In the genomic region with DNA sequence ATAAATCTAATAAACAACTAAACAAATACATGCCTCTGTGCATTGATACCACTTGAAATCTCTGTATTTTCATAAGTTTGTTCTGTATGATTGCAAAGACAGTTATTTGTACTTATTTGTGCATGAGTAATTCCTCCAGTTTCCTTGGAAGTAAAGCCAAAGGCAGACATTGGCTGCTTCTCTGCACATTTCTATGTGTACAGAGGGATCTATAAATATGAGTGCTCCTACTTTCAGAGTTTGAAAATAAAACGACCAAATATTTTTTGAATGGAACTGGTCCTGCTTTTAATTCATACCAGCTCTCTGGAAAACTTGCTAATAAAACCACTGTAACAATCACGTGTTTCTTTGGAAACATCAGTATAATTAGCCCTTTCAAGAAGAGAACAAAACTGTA, we compare ENCODE assay signal across 20 cellular contexts.
DNase-seq lines count a peak whose midpoint lies in the region; ATAC-seq, FAIRE-seq and TF ChIP-seq lines count a peak whose summit lies in the region.
"Had no signal": no experiment of that assay in that cellular context is flagged by ENCODE, and none has a peak within 500 bp of the region (broad histone marks: within the 10 kb centered on the region; RNA-seq: fewer than 3 reads in every experiment).

No MANE protein-coding gene starts in this region.

- no peaks in the 10 kb centered on the region for H3K79me2 ChIP-seq in SK-N-SH (ENCODE audit: insufficient read depth)

- FAIRE-seq in frontal cortex (lab: Jason Lieb, UNC), result no peak
- FAIRE-seq: A204.1, GM12892, GM18507, K562 had no signal

- H3K79me1 ChIP-seq in neuronal stem cell (ENCODE audit: low read depth, low read length), result no peaks in the 10 kb centered on the region

- no peak overlapping the region for H4K91ac ChIP-seq in neuronal stem cell (ENCODE audit: low read depth, low read length, poor library complexity)

- H3K9ac ChIP-seq in SK-N-SH (no peak overlapping the region), neuronal stem cell (ENCODE audit: low read depth, low read length, poor library complexity) (no peak overlapping the region)
- H3K9ac ChIP-seq: BLaER1 treated with 17β-estradiol and CSF1 and Interleukin-3, amounts not matched to agents 10 nM and 100 nM had no signal

- intact Hi-C loops in breast epithelium (cut with DNase I; ENCODE audit: low total_unique reads), result no loop called here

- H2BK15ac ChIP-seq in neuronal stem cell (ENCODE audit: low read length), result no peak overlapping the region

- H3K23ac ChIP-seq in neuronal stem cell (ENCODE audit: low read depth, low read length, poor library complexity), result no peak overlapping the region

- H3K18ac ChIP-seq in neuronal stem cell (ENCODE audit: low read length), result no peak overlapping the region

- no peaks in the 10 kb centered on the region for H4K20me1 ChIP-seq in SK-N-SH (ENCODE audit: insufficient read depth)
- H4K20me1 ChIP-seq: BLaER1 treated with 17β-estradiol and CSF1 and Interleukin-3, amounts not matched to agents 10 nM and 100 nM had no signal

- no peak overlapping the region for H3K14ac ChIP-seq in neuronal stem cell (ENCODE audit: low read length)

- no peak overlapping the region for H2BK5ac ChIP-seq in neuronal stem cell (ENCODE audit: low read length)

- no peak overlapping the region for H4K8ac ChIP-seq in neuronal stem cell (ENCODE audit: low read depth, low read length)

- H3K9me3 ChIP-seq in SK-N-SH, result no peaks in the 10 kb centered on the region
- peaks cover 0 to 2% of the 10 kb centered on the region in 2 donors for H3K9me3 ChIP-seq in neuronal stem cell (replicated peaks in 1 of 2; ENCODE audit: control insufficient read depth in 2 of 2, insufficient read depth in 1 of 2, low read depth in 1 of 2, low read length in 2 of 2)
- H3K9me3 ChIP-seq in breast epithelium, result no peaks in the 10 kb centered on the region
- H3K9me3 ChIP-seq: BLaER1 treated with 17β-estradiol and CSF1 and Interleukin-3, amounts not matched to agents 10 nM and 100 nM had no signal

- TF ChIP-seq POLR2A in breast epithelium (IDR thresholded peaks at IDR 0.05), result no peak

- H3K36me3 ChIP-seq in SK-N-SH (replicated peaks in 1 of 2; ENCODE audit: control insufficient read depth in 1 of 2, insufficient read depth in 2 of 2, low read length in 1 of 2) (no peaks in the 10 kb centered on the region), neuronal stem cell (replicated peaks in 1 of 2; ENCODE audit: control insufficient read depth in 2 of 2, insufficient read depth in 2 of 2, low read length in 2 of 2) (no peaks in the 10 kb centered on the region), breast epithelium (no peaks in the 10 kb centered on the region)
- H3K36me3 ChIP-seq: BLaER1 treated with 17β-estradiol and CSF1 and Interleukin-3, amounts not matched to agents 10 nM and 100 nM had no signal

- H3K27ac ChIP-seq in SK-N-SH (ENCODE audit: low read depth in 2 of 2, low read length in 1 of 2) (no peak overlapping the region), neuronal stem cell (replicated peaks; ENCODE audit: low read length) (no peak overlapping the region), breast epithelium (no peak overlapping the region)
- H3K27ac ChIP-seq: BLaER1 treated with 17β-estradiol and CSF1 and Interleukin-3, amounts not matched to agents 10 nM and 100 nM had no signal

- H3K4ac ChIP-seq in neuronal stem cell (ENCODE audit: low read length), result no peak overlapping the region

- H3K4me3 ChIP-seq in SK-N-SH (ENCODE audit: low read depth in 2 of 2, low read length in 1 of 2) (no peak overlapping the region), neuronal stem cell (ENCODE audit: low read length in 2 of 2) (no peak overlapping the region), breast epithelium (no peak overlapping the region)
- H3K4me3 ChIP-seq: BLaER1 treated with 17β-estradiol and CSF1 and Interleukin-3, amounts not matched to agents 10 nM and 100 nM; K562 had no signal

- H3K4me2 ChIP-seq in SK-N-SH (no peak overlapping the region), neuronal stem cell (ENCODE audit: insufficient read depth, low read length, poor library complexity, severe bottlenecking) (no peak overlapping the region)

- no peak for TF ChIP-seq RAD21 in SK-N-SH (IDR thresholded peaks at IDR 0.05; ENCODE audit: low read length)

- no peaks in the 10 kb centered on the region for H3F3A ChIP-seq in SK-N-SH (replicated peaks; ENCODE audit: insufficient read depth)

- ATAC-seq in SK-N-SH treated with all-trans-retinoic acid at 6 μM for 48 hours (peak; percentile 36; the same call in 1 of the 3 replicates), GM21786 (IDR thresholded peaks at IDR 0.05; ENCODE audit: unreplicated experiment) (no peak)
- ATAC-seq: K562 had no signal

- TF ChIP-seq CTCF in SK-N-SH (IDR thresholded peaks at IDR 0.05) (no peak), breast epithelium (IDR thresholded peaks at IDR 0.05) (no peak)

- H3K27me3 ChIP-seq in SK-N-SH (ENCODE audit: insufficient read depth) (no peaks in the 10 kb centered on the region), neuronal stem cell (ENCODE audit: control insufficient read depth in 3 of 3, insufficient read depth in 3 of 3, low read depth in 1 of 3, low read length in 3 of 3) (no peaks in the 10 kb centered on the region), breast epithelium (no peaks in the 10 kb centered on the region)
- H3K27me3 ChIP-seq: BLaER1 treated with 17β-estradiol and CSF1 and Interleukin-3, amounts not matched to agents 10 nM and 100 nM had no signal

- H2AK5ac ChIP-seq in neuronal stem cell (ENCODE audit: low read depth, low read length), result no peak overlapping the region

- no peaks in the 10 kb centered on the region for H3K9me2 ChIP-seq in SK-N-SH

- 45% methylated on average over 2 of the region's 2 CpGs for WGBS in SK-N-SH (ENCODE audit: low lambda C conversion rate)
- WGBS in neuronal stem cell (ENCODE audit: extremely low coverage in 2 of 2, insufficient read length in 2 of 2, insufficient replicate concordance in 1 of 2), 2 donors, result no CpG with 5 or more reads among the region's 2 CpGs

- H3K4me1 ChIP-seq in SK-N-SH (ENCODE audit: control insufficient read depth in 1 of 2, insufficient read depth in 2 of 2, low read depth in 1 of 2, low read length in 1 of 2) (peaks cover 9 to 10% of the 10 kb centered on the region in 2 experiments; a peak in 3 of 4 replicates), neuronal stem cell (ENCODE audit: control insufficient read depth in 2 of 2, insufficient read depth in 1 of 2, low read depth in 1 of 2, low read length in 2 of 2) (peaks cover 7 to 10% of the 10 kb centered on the region in 2 donors), breast epithelium (peaks cover 3 to 6% of the 10 kb centered on the region in 2 donors)

- no peak overlapping the region for H2BK120ac ChIP-seq in neuronal stem cell (ENCODE audit: low read depth, low read length)

- no peak overlapping the region for H2AFZ ChIP-seq in SK-N-SH (ENCODE audit: low read depth)
- peak overlapping the region; percentile 63 for H2AFZ ChIP-seq in neuronal stem cell (ENCODE audit: low read length)

- no peak for DNase-seq in SK-N-SH
- DNase-seq in epidermal melanocyte (ENCODE audit: insufficient read length, low spot score), result peak; percentile 28
- DNase-seq in neuronal stem cell (ENCODE audit: low spot score), result no peak
- DNase-seq in middle frontal gyrus (ENCODE audit: extremely low spot score, low spot score), result no peak
- DNase-seq in breast epithelium (ENCODE audit: low spot score in 2 of 2), result no peak
- no peak for DNase-seq in frontal cortex (ENCODE audit: low spot score in 2 of 2)
- DNase-seq: CD8-positive, alpha-beta memory T cell; DMS53; H7; NCI-H1105; NCI-H1694; NCI-H2081 treated with DMSO at 0.1 percent for 48 hours; Right ventricle myocardium superior had no signal

- CTCF ChIA-PET in SK-N-SH (lab: Yijun Ruan, JAX), result no interaction called here

- no peak overlapping the region for H2BK12ac ChIP-seq in neuronal stem cell (ENCODE audit: low read length)

- POLR2A ChIA-PET in SK-N-SH (lab: Yijun Ruan, JAX), result no interaction called here

- no peak for TF ChIP-seq EP300 in SK-N-SH (IDR thresholded peaks at IDR 0.05; ENCODE audit: borderline replicate concordance in 1 of 2, low read depth in 1 of 2, low read length in 1 of 2)

TF ChIP-seq in SK-N-SH treated with all-trans-retinoic acid at 6 μM for 48 hours, 23 proteins besides CTCF, POLR2A, EP300 and RAD21 (continues in another document):
- TF ChIP-seq ZFP3 (CRISPR knock-in tag; IDR thresholded peaks at IDR 0.05) (no peak), ARNTL (CRISPR knock-in tag; IDR thresholded peaks at IDR 0.05; ENCODE audit: borderline replicate concordance, low read depth) (no peak), ZNF565 (CRISPR knock-in tag; conservative IDR thresholded peaks at IDR 0.05; ENCODE audit: low read depth) (no peak), CSDC2 (CRISPR knock-in tag; IDR thresholded peaks at IDR 0.05) (no peak)
- TF ChIP-seq, protein P1, sequence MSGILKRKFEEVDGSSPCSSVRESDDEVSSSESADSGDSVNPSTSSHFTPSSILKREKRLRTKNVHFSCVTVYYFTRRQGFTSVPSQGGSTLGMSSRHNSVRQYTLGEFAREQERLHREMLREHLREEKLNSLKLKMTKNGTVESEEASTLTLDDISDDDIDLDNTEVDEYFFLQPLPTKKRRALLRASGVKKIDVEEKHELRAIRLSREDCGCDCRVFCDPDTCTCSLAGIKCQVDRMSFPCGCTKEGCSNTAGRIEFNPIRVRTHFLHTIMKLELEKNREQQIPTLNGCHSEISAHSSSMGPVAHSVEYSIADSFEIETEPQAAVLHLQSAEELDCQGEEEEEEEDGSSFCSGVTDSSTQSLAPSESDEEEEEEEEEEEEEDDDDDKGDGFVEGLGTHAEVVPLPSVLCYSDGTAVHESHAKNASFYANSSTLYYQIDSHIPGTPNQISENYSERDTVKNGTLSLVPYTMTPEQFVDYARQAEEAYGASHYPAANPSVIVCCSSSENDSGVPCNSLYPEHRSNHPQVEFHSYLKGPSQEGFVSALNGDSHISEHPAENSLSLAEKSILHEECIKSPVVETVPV (CRISPR knock-in tag; IDR thresholded peaks at IDR 0.05), result no peak

TF ChIP-seq in SK-N-SH, 30 proteins besides CTCF, POLR2A, EP300 and RAD21 (continues in another document):
- TF ChIP-seq, protein P2, sequence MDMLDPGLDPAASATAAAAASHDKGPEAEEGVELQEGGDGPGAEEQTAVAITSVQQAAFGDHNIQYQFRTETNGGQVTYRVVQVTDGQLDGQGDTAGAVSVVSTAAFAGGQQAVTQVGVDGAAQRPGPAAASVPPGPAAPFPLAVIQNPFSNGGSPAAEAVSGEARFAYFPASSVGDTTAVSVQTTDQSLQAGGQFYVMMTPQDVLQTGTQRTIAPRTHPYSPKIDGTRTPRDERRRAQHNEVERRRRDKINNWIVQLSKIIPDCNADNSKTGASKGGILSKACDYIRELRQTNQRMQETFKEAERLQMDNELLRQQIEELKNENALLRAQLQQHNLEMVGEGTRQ (IDR thresholded peaks at IDR 0.05; ENCODE audit: borderline replicate concordance, low read depth, low read length), result no peak
- TF ChIP-seq CHD2 (IDR thresholded peaks at IDR 0.05; ENCODE audit: low read length, partially characterized antibody), result no peak
- no peak for TF ChIP-seq SIN3A (IDR thresholded peaks at IDR 0.05; ENCODE audit: borderline replicate concordance, low read depth, low read length)
- TF ChIP-seq POLR2AphosphoS5 (IDR thresholded peaks at IDR 0.05; ENCODE audit: low read depth, low read length), result no peak
- no peak for TF ChIP-seq TAF1 (IDR thresholded peaks at IDR 0.05; ENCODE audit: borderline replicate concordance, low read depth, low read length)
